Comparison of ENCODE assay signal across 15 cellular contexts in the genomic region with DNA sequence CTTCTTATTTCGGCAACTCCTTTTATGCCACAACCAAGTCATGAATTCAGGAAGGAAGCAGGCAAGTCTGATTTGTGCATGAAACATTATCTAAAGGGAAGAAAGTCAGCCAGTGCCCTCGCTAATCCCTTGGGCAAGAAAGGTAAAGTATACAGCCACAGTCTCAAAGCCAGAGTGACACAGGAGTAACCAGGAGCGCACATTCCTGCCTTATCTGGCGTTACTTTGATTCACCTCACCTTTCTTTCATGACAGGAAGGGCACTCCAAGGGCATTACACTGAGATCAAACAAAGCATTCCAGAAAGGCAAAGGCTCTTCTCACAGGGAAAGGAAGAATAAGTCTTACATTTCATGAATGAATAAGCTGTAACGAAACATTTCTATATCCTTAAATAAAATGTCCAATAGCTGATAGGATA. TPM values are rescaled to one million over a fixed set of nuclear protein-coding genes. Genes with fewer than 3 reads are reported as not detected.
DNase-seq lines count a peak whose midpoint lies in the region; ATAC-seq, FAIRE-seq and TF ChIP-seq lines count a peak whose summit lies in the region.
"Had no signal": no experiment of that assay in that cellular context is flagged by ENCODE, and none has a peak within 500 bp of the region (broad histone marks: within the 10 kb centered on the region; RNA-seq: fewer than 3 reads in every experiment).

No MANE protein-coding gene starts in this region.

- H3K27me3 ChIP-seq in right cardiac atrium (ENCODE audit: control insufficient read depth, insufficient read depth): no peaks in the 10 kb centered on the region

- peaks cover 85% of the 10 kb centered on the region for H3K4me1 ChIP-seq in A549
- no peaks in the 10 kb centered on the region for H3K4me1 ChIP-seq in right cardiac atrium (ENCODE audit: control insufficient read depth, insufficient read depth, low read length)

- peak; percentile 51 for FAIRE-seq in A549 (lab: Jason Lieb, UNC)
- FAIRE-seq in RCC 7860 (lab: Jason Lieb, UNC): peak; percentile 2
- FAIRE-seq in GM12891 (lab: Jason Lieb, UNC): no peak
- FAIRE-seq: frontal cortex had no signal

- TF ChIP-seq RAD21 in A549 (conservative IDR thresholded peaks at IDR 0.05 in 1 of 2, IDR thresholded peaks at IDR 0.05 in 1 of 2): no peak

- CTCF ChIA-PET in A549 (lab: Yijun Ruan, JAX): interaction anchor here (1.1 kb wide), 1 partner anchor 15 kb away, joined by 3 read pairs; no protein-coding TSS in a partner anchor

- H3K4me1 Mint-ChIP-seq in nephron progenitor cell: peaks cover 55% of the 10 kb centered on the region

- H3K27ac ChIP-seq in A549 (peak overlapping the region; percentile 77 to 91), right cardiac atrium (ENCODE audit: low read length) (peak overlapping the region; percentile 70)
- H3K27ac ChIP-seq: thoracic aorta had no signal

- 5% methylated on average over 5 of the region's 5 CpGs for WGBS in A549 (ENCODE audit: missing lambda C conversion rate)
- 58% methylated on average over 5 of the region's 5 CpGs for WGBS in right cardiac atrium

- H3K9me3 ChIP-seq in A549: no peaks in the 10 kb centered on the region
- H3K9me3 ChIP-seq in right cardiac atrium (ENCODE audit: control insufficient read depth, low read length): no peaks in the 10 kb centered on the region
- H3K9me3 ChIP-seq: thoracic aorta had no signal

- intact Hi-C loops in right cardiac atrium (cut with DNase I): no loop called here

- DNase-seq in A549 (ENCODE audit: low read depth in 1 of 2, low spot score in 1 of 2) (no peak), RCC 7860 (ENCODE audit: low spot score) (peak; percentile 43), right cardiac atrium (no peak), nephron progenitor cell (no peak), amygdala (lab: John Stamatoyannopoulos, UW) (no peak), NCI-H2029 treated with DMSO at 0.1 percent for 48 hours (lab: John Stamatoyannopoulos, UW) (no peak), GM12891 (ENCODE audit: insufficient read length, low spot score) (no peak)
- DNase-seq: activated CD4-positive, CD25-positive, alpha-beta regulatory T cell; DMS79; KBM-7; midbrain; NCI-H1694 treated with DMSO at 0.1 percent for 48 hours had no signal

- no peak for TF ChIP-seq POLR2A in A549 (IDR thresholded peaks at IDR 0.05; ENCODE audit: low read length)
- no peak for TF ChIP-seq POLR2A in GM12891 (IDR thresholded peaks at IDR 0.05; ENCODE audit: low read depth, low read length)

- H3K4me3 ChIP-seq in A549 (peak overlapping the region; percentile 22), right cardiac atrium (ENCODE audit: low read length) (no peak overlapping the region)
- H3K4me3 ChIP-seq: thoracic aorta had no signal

- 0 out of 5 replicates have a peak, but pooled peaks of 1 of the 2 experiments have one; percentile 21 for TF ChIP-seq EP300 in A549 (IDR thresholded peaks at IDR 0.05)

- H3K27ac Mint-ChIP-seq in nephron progenitor cell: peak overlapping the region; percentile 18

- ATAC-seq in A549: peak; percentile 31 to 45; a peak in 3 of 6 replicates
- no peak for ATAC-seq in right cardiac atrium
- ATAC-seq in GM18868 (IDR thresholded peaks at IDR 0.05; ENCODE audit: unreplicated experiment): no peak

- H3K36me3 Mint-ChIP-seq in nephron progenitor cell (ENCODE audit: low read depth): peaks cover 43% of the 10 kb centered on the region

- peak overlapping the region; percentile 88 for H3K4me2 ChIP-seq in A549

- POLR2A ChIA-PET in A549 (lab: Yijun Ruan, JAX): interaction anchor here (0.5 kb wide), 1 partner anchor 89 kb away, joined by 3 read pairs; no protein-coding TSS in a partner anchor

- H3K9me3 Mint-ChIP-seq in nephron progenitor cell: peaks cover 10% of the 10 kb centered on the region

- no peak for TF ChIP-seq CTCF in A549 (IDR thresholded peaks at IDR 0.05)
- no peak for TF ChIP-seq CTCF in nephron progenitor cell (IDR thresholded peaks at IDR 0.05)

- H3K4me3 Mint-ChIP-seq in nephron progenitor cell: no peak overlapping the region

- H3K27me3 Mint-ChIP-seq in nephron progenitor cell (ENCODE audit: low read depth, poor library complexity): no peaks in the 10 kb centered on the region

TF ChIP-seq in A549, 52 proteins besides CTCF, POLR2A, EP300 and RAD21:
- TF ChIP-seq HEYL (CRISPR knock-in tag; IDR thresholded peaks at IDR 0.05): no peak
- no peak for TF ChIP-seq HOXB5 (CRISPR knock-in tag; IDR thresholded peaks at IDR 0.05)
- TF ChIP-seq TFCP2L1 (CRISPR knock-in tag; IDR thresholded peaks at IDR 0.05): no peak
- TF ChIP-seq RARB (CRISPR knock-in tag; IDR thresholded peaks at IDR 0.05): no peak
- peak; percentile 57; the same call in 1 of the 2 replicates for TF ChIP-seq GATA3 (IDR thresholded peaks at IDR 0.05; ENCODE audit: borderline replicate concordance)

TF ChIP-seq in GM12891, 5 proteins besides CTCF, POLR2A, EP300 and RAD21:
- TF ChIP-seq POLR2AphosphoS5 (IDR thresholded peaks at IDR 0.05; ENCODE audit: low read depth, low read length): no peak
- TF ChIP-seq TAF1 (IDR thresholded peaks at IDR 0.05; ENCODE audit: low read depth, low read length): no peak
- TF ChIP-seq PAX5 (IDR thresholded peaks at IDR 0.05; ENCODE audit: insufficient read depth, low read length, severe bottlenecking): no peak
- no peak for TF ChIP-seq SPI1 (IDR thresholded peaks at IDR 0.05; ENCODE audit: low read depth, low read length)
- no peak for TF ChIP-seq POU2F2 (IDR thresholded peaks at IDR 0.05; ENCODE audit: low read depth, low read length)

RNA-seq across cellular contexts. Expression of gene FAT1, which starts 38.8 kb away (rescaled TPM):
- 177 and 225 TPM in 2 replicates for polyA plus RNA-seq in A549 (2011; rRNA removed)
- polyA plus RNA-seq in A549 (2012; cell fraction: cytosol; rRNA removed): 57.1 and 63.7 TPM in 2 replicates
- 201 and 278 TPM in 2 replicates for polyA plus RNA-seq in A549 (2012; cell fraction: nucleus; rRNA removed)
- 62.2 to 68.5 TPM (median 62.8 TPM) in 3 replicates for polyA plus RNA-seq in A549 (2017; fragmentation: RNase III; extraction: RNeasy Plus Mini Kit Qiagen cat#74134 plus additional on column Dnase treatment)
- polyA minus RNA-seq in A549 (2011; rRNA and poly(A)+ RNA removed): 1,227 and 1,657 TPM in 2 replicates
- total RNA-seq in right cardiac atrium: 10 to 100 TPM; 76.7 to 95.2 (median 82.9) TPM
- polyA plus RNA-seq in right cardiac atrium: 29.7 TPM
- polyA plus RNA-seq in GM12891 (2012; ENCODE audit: low read depth, missing spikeins): 0.04 TPM

Comparison
In these comparisons a context has a peak if more than half of its experiments do, and no peak if none do; other contexts are left out.
1. ATAC-seq: peak in A549 (2 of 2); none in right cardiac atrium (0 of 2) and GM18868 (single experiment).